Comparison of ENCODE assay signal across 8 cellular contexts in the genomic region with DNA sequence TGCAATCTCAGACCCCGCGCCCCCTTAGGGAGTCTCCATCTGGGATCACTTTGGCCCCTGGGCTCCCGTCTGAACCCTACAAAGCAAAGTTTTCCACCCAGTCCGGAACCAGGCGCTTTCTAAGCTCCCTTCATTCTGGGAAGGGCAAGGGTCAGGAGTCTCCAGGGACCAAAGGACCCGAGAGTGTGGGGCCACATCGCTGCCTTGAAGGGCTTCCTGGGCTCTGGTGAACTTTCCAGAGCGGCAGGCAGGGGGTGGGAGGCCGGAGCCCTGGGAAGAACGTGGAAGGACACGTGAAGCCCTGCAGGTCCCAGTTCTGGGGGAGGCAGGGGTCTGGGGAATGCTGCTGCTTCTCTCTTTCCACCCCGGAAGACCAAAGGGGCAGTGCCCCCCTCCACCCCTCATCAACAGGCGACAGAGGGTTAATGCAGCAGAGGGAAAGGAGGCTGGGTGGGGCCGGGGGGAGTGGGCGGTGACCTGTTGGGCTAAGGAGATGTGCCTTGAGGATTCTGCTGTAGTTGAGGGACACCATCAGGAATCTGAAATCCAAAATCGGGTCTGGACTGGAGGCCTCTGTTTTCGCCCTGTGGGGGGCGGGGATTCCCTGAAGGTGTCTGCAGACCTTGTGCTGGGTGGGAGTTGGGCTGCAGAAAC. TPM values are rescaled to one million over a fixed set of nuclear protein-coding genes. Genes with fewer than 3 reads are reported as not detected.
DNase-seq lines count a peak whose midpoint lies in the region; ATAC-seq and TF ChIP-seq lines count a peak whose summit lies in the region.

No MANE protein-coding gene starts in this region.

- TF ChIP-seq CTCF in PC-3 (conservative IDR thresholded peaks at IDR 0.05; ENCODE audit: low read depth, low read length) (no peak), esophagus squamous epithelium (IDR thresholded peaks at IDR 0.05) (peak in 1 of 6 experiments; percentile 7)

- BruUV-seq in PC-3 (replicated peaks; lab: Mats Ljungman, UMichigan) = no TSS peak

- no peak overlapping the region for H3K14ac ChIP-seq in neuronal stem cell (ENCODE audit: low read length)

- H3F3A ChIP-seq in PC-3 (ENCODE audit: low read length, unreplicated experiment) = no peaks in the 10 kb centered on the region

- no peaks in the 10 kb centered on the region for H4K20me1 ChIP-seq in PC-3 (ENCODE audit: low read length)

- CTCF ChIA-PET in PC-3 (lab: Charles Lee) = no interaction called here

- peaks cover 11% of the 10 kb centered on the region for H3K79me2 ChIP-seq in PC-3 (ENCODE audit: low read length)

- H3K4ac ChIP-seq in neuronal stem cell (ENCODE audit: low read length) = no peak overlapping the region

- no peak for TF ChIP-seq POLR2A in esophagus squamous epithelium (IDR thresholded peaks at IDR 0.05)

- H2AFZ ChIP-seq in PC-3 (ENCODE audit: low read length) (peak overlapping the region; percentile 95), neuronal stem cell (ENCODE audit: low read length) (peak overlapping the region; percentile 93)

- H3K4me1 ChIP-seq in PC-3 (ENCODE audit: insufficient read depth, low read length) (peaks cover 14% of the 10 kb centered on the region), esophagus squamous epithelium (peaks cover 19 to 45% (median 21%) of the 10 kb centered on the region in 3 donors), neuronal stem cell (ENCODE audit: control insufficient read depth in 2 of 2, insufficient read depth in 1 of 2, low read depth in 1 of 2, low read length in 2 of 2) (peaks cover 7 to 20% of the 10 kb centered on the region in 2 donors)

- POLR2A ChIA-PET in PC-3 (lab: Charles Lee; ENCODE audit: unreplicated experiment) = no interaction called here

- WGBS in esophagus squamous epithelium, 2 donors = 0 to 11% methylated on average over 4 to 9 of the region's 18 CpGs
- no CpG with 5 or more reads among the region's 18 CpGs for WGBS in neuronal stem cell (ENCODE audit: extremely low coverage in 2 of 2, insufficient read length in 2 of 2, insufficient replicate concordance in 1 of 2), 2 donors

- H4K8ac ChIP-seq in neuronal stem cell (ENCODE audit: low read depth, low read length) = no peak overlapping the region

- peak overlapping the region; percentile 6 for H4K91ac ChIP-seq in neuronal stem cell (ENCODE audit: low read depth, low read length, poor library complexity)

- ATAC-seq in PC-3 (peak; percentile 3), HG02884 (IDR thresholded peaks at IDR 0.05; ENCODE audit: unreplicated experiment) (no peak)

- peak overlapping the region; percentile 40 for H3K9ac ChIP-seq in PC-3 (ENCODE audit: low read length)
- H3K9ac ChIP-seq in neuronal stem cell (ENCODE audit: low read depth, low read length, poor library complexity) = peak overlapping the region; percentile 89

- H3K4me2 ChIP-seq in PC-3 (ENCODE audit: low read length) = peak overlapping the region; percentile 90
- H3K4me2 ChIP-seq in neuronal stem cell (ENCODE audit: insufficient read depth, low read length, poor library complexity, severe bottlenecking) = peak overlapping the region; percentile 92

- peak overlapping the region; percentile 81 for H2BK120ac ChIP-seq in neuronal stem cell (ENCODE audit: low read depth, low read length)

- H2BK12ac ChIP-seq in neuronal stem cell (ENCODE audit: low read length) = peak overlapping the region; percentile 52

- no peaks in the 10 kb centered on the region for H3K9me3 ChIP-seq in PC-3 (ENCODE audit: low read length)
- H3K9me3 ChIP-seq in esophagus squamous epithelium = no peaks in the 10 kb centered on the region
- no peaks in the 10 kb centered on the region for H3K9me3 ChIP-seq in neuronal stem cell (replicated peaks in 1 of 2; ENCODE audit: control insufficient read depth in 2 of 2, insufficient read depth in 1 of 2, low read depth in 1 of 2, low read length in 2 of 2)

- peak overlapping the region; percentile 69 for H3K4me3 ChIP-seq in PC-3 (ENCODE audit: low read length)
- H3K4me3 ChIP-seq in esophagus squamous epithelium = peak overlapping the region; percentile 62 to 88 (median 68)
- H3K4me3 ChIP-seq in neuronal stem cell (ENCODE audit: low read length in 2 of 2) = peak overlapping the region; percentile 36 to 81

- H3K18ac ChIP-seq in neuronal stem cell (ENCODE audit: low read length) = peak overlapping the region; percentile 96

- H3K36me3 ChIP-seq in PC-3 (ENCODE audit: low read depth, low read length) = no peaks in the 10 kb centered on the region
- no peaks in the 10 kb centered on the region for H3K36me3 ChIP-seq in esophagus squamous epithelium
- H3K36me3 ChIP-seq in neuronal stem cell (replicated peaks in 1 of 2; ENCODE audit: control insufficient read depth in 2 of 2, insufficient read depth in 2 of 2, low read length in 2 of 2) = no peaks in the 10 kb centered on the region

- H3K9me2 ChIP-seq in PC-3 (replicated peaks; ENCODE audit: low read length) = no peaks in the 10 kb centered on the region

- no peaks in the 10 kb centered on the region for H3K79me1 ChIP-seq in neuronal stem cell (ENCODE audit: low read depth, low read length)

- peak overlapping the region; percentile 80 for H2BK5ac ChIP-seq in neuronal stem cell (ENCODE audit: low read length)

- peak; percentile 30 for DNase-seq in Daoy (ENCODE audit: low read depth)
- DNase-seq in PC-3 = no peak
- DNase-seq in esophagus squamous epithelium (lab: John Stamatoyannopoulos, UW) = no peak
- no peak for DNase-seq in neuronal stem cell (ENCODE audit: low spot score)
- DNase-seq in epidermal melanocyte (ENCODE audit: insufficient read length, low spot score) = no peak
- no peak for DNase-seq in UCSD-AML1 (lab: John Stamatoyannopoulos, UW; ENCODE audit: unreplicated experiment)
- no peak for DNase-seq in NCI-H1105 treated with DMSO at 0.1 percent for 48 hours (lab: John Stamatoyannopoulos, UW)

- H2BK15ac ChIP-seq in neuronal stem cell (ENCODE audit: low read length) = peak overlapping the region; percentile 32

- H3K27me3 ChIP-seq in PC-3 (ENCODE audit: low read length) = no peaks in the 10 kb centered on the region
- no peaks in the 10 kb centered on the region for H3K27me3 ChIP-seq in esophagus squamous epithelium
- peaks cover 0 to 77% (median 1%) of the 10 kb centered on the region in 3 experiments for H3K27me3 ChIP-seq in neuronal stem cell (ENCODE audit: control insufficient read depth in 3 of 3, insufficient read depth in 3 of 3, low read depth in 1 of 3, low read length in 3 of 3)

- no peak overlapping the region for H3K27ac ChIP-seq in PC-3 (ENCODE audit: low read length)
- H3K27ac ChIP-seq in esophagus squamous epithelium = peak overlapping the region; percentile 65 to 78 (median 72)
- H3K27ac ChIP-seq in neuronal stem cell (replicated peaks; ENCODE audit: low read length) = no peak overlapping the region

- H2AK5ac ChIP-seq in neuronal stem cell (ENCODE audit: low read depth, low read length) = peak overlapping the region; percentile 76

- H3K23ac ChIP-seq in neuronal stem cell (ENCODE audit: low read depth, low read length, poor library complexity) = no peak overlapping the region

- intact Hi-C loops in PC-3 (cut with micrococcal nuclease) (no loop called here), esophagus squamous epithelium (cut with DNase I) (no loop called here)

RNA-seq across cellular contexts. Expression of gene CDK18, which starts 0.7 kb away (rescaled TPM):
- total RNA-seq in Daoy (2014; rRNA removed; shearing (Covaris generic)) = 0.60 and 0.80 TPM in 2 replicates
- total RNA-seq in PC-3 (2014; rRNA removed) (13.2 and 16.4 TPM in 2 replicates), esophagus squamous epithelium (10 to 100 TPM in 1 of 4 donors, 1 to 10 TPM in 3; 2.5 to 10.7 (median 6.3) TPM)
- polyA plus RNA-seq in neuronal stem cell (2013, experiment 1 of 2) = 25.8 TPM
- polyA plus RNA-seq in neuronal stem cell (2013, experiment 2 of 2) = 25.5 TPM

RNA-seq across cellular contexts. Expression of gene BLACAT1, which starts 49.4 kb away (rescaled TPM):
- total RNA-seq in Daoy (2014; rRNA removed; shearing (Covaris generic)) = 0.30 and 0.86 TPM in 2 replicates
- total RNA-seq in PC-3 (2014; rRNA removed) = 1.5 and 1.6 TPM in 2 replicates
- 1 to 10 TPM in 2 of 4 donors, under 1 TPM in 2; 0.29 to 2.3 (median 0.99) TPM for total RNA-seq in esophagus squamous epithelium
- 75.0 TPM for polyA plus RNA-seq in neuronal stem cell (2013, experiment 1 of 2)
- polyA plus RNA-seq in neuronal stem cell (2013, experiment 2 of 2) = 75.3 TPM

Comparison
In these comparisons a context has a peak if more than half of its experiments do, and no peak if none do; other contexts are left out.
1. H3K27ac ChIP-seq: peak in esophagus squamous epithelium (4 of 4); none in PC-3 (single experiment) and neuronal stem cell (single experiment).
2. Peak in every context shown above with its lines, with median percentiles within 50 percentile points of each other: H3K4me3 ChIP-seq.